In genomic region chr3:10116928-10117327, GRCh38 we compare ENCODE assay signal across 12 cellular contexts. TPM values are rescaled to one million over a fixed set of nuclear protein-coding genes. Genes with fewer than 3 reads are reported as not detected.
DNase-seq lines count a peak whose midpoint lies in the region; ATAC-seq, FAIRE-seq and TF ChIP-seq lines count a peak whose summit lies in the region.
"Had no signal": no experiment of that assay in that cellular context is flagged by ENCODE, and none has a peak within 500 bp of the region (broad histone marks: within the 10 kb centered on the region; RNA-seq: fewer than 3 reads in every experiment).

No MANE protein-coding gene starts in this region.

- CTCF ChIA-PET in CD8-positive, alpha-beta memory T cell (lab: Charles Lee): interaction anchor here (0.9 to 2.0 kb wide), 5 partner anchors 10 to 184 kb away, joined by 3 to 4 read pairs (median 3); no protein-coding TSS in a partner anchor
- CTCF ChIA-PET in MCF 10A (lab: Yijun Ruan, JAX): interaction anchor here (0.7 to 0.8 kb wide), 2 partner anchors 34 to 170 kb away, joined by 3 to 4 read pairs; no protein-coding TSS in a partner anchor

- peaks cover 34% of the 10 kb centered on the region for H3K4me1 ChIP-seq in CD8-positive, alpha-beta memory T cell (ENCODE audit: insufficient read depth, low read length)

- H3K4me3 ChIP-seq in CD8-positive, alpha-beta memory T cell (ENCODE audit: low read length): peak overlapping the region; percentile 96

- H3K4me3 Mint-ChIP-seq in CD8-positive, alpha-beta memory T cell: peak overlapping the region; percentile 27 to 100 (median 99)
- H3K4me3 Mint-ChIP-seq in IgD-negative memory B cell: peak overlapping the region; percentile 93 to 100 (median 99)
- H3K4me3 Mint-ChIP-seq in MCF 10A (ENCODE audit: unreplicated experiment): peak overlapping the region; percentile 94
- peak overlapping the region; percentile 100 for H3K4me3 Mint-ChIP-seq in nephron progenitor cell

- H3K4me1 Mint-ChIP-seq in CD8-positive, alpha-beta memory T cell: peaks cover 43 to 57% (median 54%) of the 10 kb centered on the region in 3 donors
- peaks cover 17 to 29% (median 22%) of the 10 kb centered on the region in 3 donors for H3K4me1 Mint-ChIP-seq in IgD-negative memory B cell
- peaks cover 7% of the 10 kb centered on the region for H3K4me1 Mint-ChIP-seq in MCF 10A (ENCODE audit: insufficient read depth, unreplicated experiment)
- H3K4me1 Mint-ChIP-seq in nephron progenitor cell: peaks cover 21% of the 10 kb centered on the region

- no peaks in the 10 kb centered on the region for H3K36me3 ChIP-seq in CD8-positive, alpha-beta memory T cell (ENCODE audit: insufficient read depth, low read length)

- DNase-seq in CD8-positive, alpha-beta memory T cell: no peak
- no peak for DNase-seq in MCF 10A (ENCODE audit: unreplicated experiment)
- no peak for DNase-seq in nephron progenitor cell
- DNase-seq in GM12891 (ENCODE audit: insufficient read length, low spot score): no peak
- no peak for DNase-seq in KG1 (lab: John Stamatoyannopoulos, UW)
- DNase-seq in urothelium cell line (ENCODE audit: low spot score): no peak
- DNase-seq: NCI-H187, SW 1271 had no signal

- no peak for TF ChIP-seq POLR2A in GM12891 (IDR thresholded peaks at IDR 0.05; ENCODE audit: low read depth, low read length)

- FAIRE-seq in GM12891 (lab: Jason Lieb, UNC) (no peak), urothelium cell line (lab: Jason Lieb, UNC) (no peak)

- no TSS peak for BruUV-seq in MCF 10A (replicated peaks; lab: Mats Ljungman, UMichigan)

- no peaks in the 10 kb centered on the region for H3K9me3 Mint-ChIP-seq in CD8-positive, alpha-beta memory T cell
- H3K9me3 Mint-ChIP-seq in IgD-negative memory B cell (no peaks in the 10 kb centered on the region), MCF 10A (ENCODE audit: unreplicated experiment) (no peaks in the 10 kb centered on the region), nephron progenitor cell (no peaks in the 10 kb centered on the region)

- H3K27ac ChIP-seq in CD8-positive, alpha-beta memory T cell (ENCODE audit: low read depth, low read length): no peak overlapping the region

- H3K27me3 ChIP-seq in CD8-positive, alpha-beta memory T cell (ENCODE audit: insufficient read depth, low read length, poor library complexity, severe bottlenecking): no peaks in the 10 kb centered on the region

- POLR2A ChIA-PET in CD8-positive, alpha-beta memory T cell (lab: Charles Lee): interaction anchor here (0.7 to 0.9 kb wide), 2 partner anchors 63 to 131 kb away, joined by 3 to 4 read pairs; partner anchors contain the start of gene TATDN2
- POLR2A ChIA-PET in MCF 10A (lab: Yijun Ruan, JAX): interaction anchor here (1.0 to 2.1 kb wide), 10 partner anchors 25 to 191 kb away, joined by 3 to 10 read pairs (median 3); partner anchors contain the start of genes TATDN2 and VHL

- H3K36me3 Mint-ChIP-seq in CD8-positive, alpha-beta memory T cell: peaks cover 0 to 34% (median 0%) of the 10 kb centered on the region in 3 donors
- H3K36me3 Mint-ChIP-seq in IgD-negative memory B cell (peaks cover 1% of the 10 kb centered on the region), MCF 10A (ENCODE audit: insufficient read depth, unreplicated experiment) (peaks cover 28% of the 10 kb centered on the region), nephron progenitor cell (ENCODE audit: low read depth) (peaks cover 21% of the 10 kb centered on the region)

- H3K9me3 ChIP-seq in CD8-positive, alpha-beta memory T cell (ENCODE audit: low read length): no peaks in the 10 kb centered on the region

- TF ChIP-seq CTCF in MCF 10A (IDR thresholded peaks at IDR 0.05; ENCODE audit: unreplicated experiment) (no peak), nephron progenitor cell (IDR thresholded peaks at IDR 0.05) (no peak)

- H3K27me3 Mint-ChIP-seq in CD8-positive, alpha-beta memory T cell: no peaks in the 10 kb centered on the region
- H3K27me3 Mint-ChIP-seq in IgD-negative memory B cell (peaks cover 2% of the 10 kb centered on the region), MCF 10A (ENCODE audit: insufficient read depth, unreplicated experiment) (no peaks in the 10 kb centered on the region), nephron progenitor cell (ENCODE audit: low read depth, poor library complexity) (peaks cover 1% of the 10 kb centered on the region)

- no peak for ATAC-seq in GM21619 (IDR thresholded peaks at IDR 0.05; ENCODE audit: unreplicated experiment)

- H3K27ac Mint-ChIP-seq in CD8-positive, alpha-beta memory T cell: peak overlapping the region in 6 of 8 donors; percentile 87 to 100 (median 98)
- H3K27ac Mint-ChIP-seq in IgD-negative memory B cell (peak overlapping the region in 2 of 3 donors; percentile 93 to 98), MCF 10A (ENCODE audit: low read depth, unreplicated experiment) (no peak overlapping the region), nephron progenitor cell (no peak overlapping the region)

- intact Hi-C loops in MCF 10A (cut with micrococcal nuclease): no loop called here

TF ChIP-seq in GM12891, 5 proteins besides CTCF, POLR2A, EP300 and RAD21:
- TF ChIP-seq POLR2AphosphoS5 (IDR thresholded peaks at IDR 0.05; ENCODE audit: low read depth, low read length) (no peak), PAX5 (IDR thresholded peaks at IDR 0.05; ENCODE audit: insufficient read depth, low read length, severe bottlenecking) (no peak), POU2F2 (IDR thresholded peaks at IDR 0.05; ENCODE audit: low read depth, low read length) (no peak), SPI1 (IDR thresholded peaks at IDR 0.05; ENCODE audit: low read depth, low read length) (no peak), TAF1 (IDR thresholded peaks at IDR 0.05; ENCODE audit: low read depth, low read length) (no peak)

RNA-seq across cellular contexts. Expression of gene BRK1, which starts 1.5 kb away (rescaled TPM):
- total RNA-seq in CD8-positive, alpha-beta memory T cell: 100 to 1,000 TPM; 105 to 106 TPM
- polyA plus RNA-seq in CD8-positive, alpha-beta memory T cell: 230 TPM
- 221 TPM for polyA plus RNA-seq in IgD-negative memory B cell
- 78.5 and 82.5 TPM in 2 replicates for total RNA-seq in MCF 10A (2022)
- 197 TPM for polyA plus RNA-seq in GM12891 (2012; ENCODE audit: low read depth, missing spikeins)

RNA-seq across cellular contexts. Expression of gene FANCD2OS, which starts 8.9 kb away (rescaled TPM):
- total RNA-seq in CD8-positive, alpha-beta memory T cell: not detected
- polyA plus RNA-seq in CD8-positive, alpha-beta memory T cell: not detected
- not detected for polyA plus RNA-seq in IgD-negative memory B cell
- total RNA-seq in MCF 10A (2022): not detected in 2 replicates
- polyA plus RNA-seq in GM12891 (2012; ENCODE audit: low read depth, missing spikeins): not detected
- total RNA-seq: skeletal muscle tissue, temporal lobe had no signal

RNA-seq across cellular contexts. Expression of gene VHL, which starts 24.6 kb away (rescaled TPM):
- 10 to 100 TPM; 38.5 to 38.6 TPM for total RNA-seq in CD8-positive, alpha-beta memory T cell
- 36.4 TPM for polyA plus RNA-seq in CD8-positive, alpha-beta memory T cell
- 47.3 TPM for polyA plus RNA-seq in IgD-negative memory B cell
- 50.9 and 54.6 TPM in 2 replicates for total RNA-seq in MCF 10A (2022)
- polyA plus RNA-seq in GM12891 (2012; ENCODE audit: low read depth, missing spikeins): 19.8 TPM

RNA-seq across cellular contexts. Expression of gene IRAK2, which starts 47.8 kb away (rescaled TPM):
- total RNA-seq in CD8-positive, alpha-beta memory T cell: 1 to 10 TPM; 5.0 to 5.1 TPM
- polyA plus RNA-seq in CD8-positive, alpha-beta memory T cell: 10.3 TPM
- polyA plus RNA-seq in IgD-negative memory B cell: 8.4 TPM
- total RNA-seq in MCF 10A (2022): 6.0 and 7.0 TPM in 2 replicates
- 3.2 TPM for polyA plus RNA-seq in GM12891 (2012; ENCODE audit: low read depth, missing spikeins)

Comparison
In these comparisons a context has a peak if more than half of its experiments do, and no peak if none do; other contexts are left out.
1. H3K27ac Mint-ChIP-seq: peak in CD8-positive, alpha-beta memory T cell (6 of 8) and IgD-negative memory B cell (2 of 3); none in MCF 10A (single experiment) and nephron progenitor cell (single experiment).
2. Peak in every context shown above with its lines, with median percentiles within 50 percentile points of each other: H3K4me3 Mint-ChIP-seq.